ENCODE assay signal across 24 cellular contexts in genomic region chr18:5253910-5254309, GRCh38. TPM values are rescaled to one million over a fixed set of nuclear protein-coding genes. Genes with fewer than 3 reads are reported as not detected.
"Had no signal": no experiment of that assay in that cellular context is flagged by ENCODE, and none has a peak within 500 bp of the region (broad histone marks: within the 10 kb centered on the region; RNA-seq: fewer than 3 reads in every experiment).

No MANE protein-coding gene starts in this region.

- ATAC-seq: activated CD8-positive, alpha-beta memory T cell treated with anti-CD3 and anti-CD28 coated beads, Interleukin-2, amount 10 ng/mL, durations not matched to agents 7 days and 5 days; activated naive CD8-positive, alpha-beta T cell treated with anti-CD3 and anti-CD28 coated beads, Interleukin-2, amount 50 U/mL, for 24 hours; gastrocnemius medialis; heart right ventricle; left lung had no signal

- H3K36me3 ChIP-seq: cardiac muscle cell, gastrocnemius medialis, heart right ventricle, left lung, ovary, stomach had no signal

- H3K9me3 ChIP-seq: gastrocnemius medialis, heart right ventricle, left lung, ovary, stomach, testis had no signal

- H3K27me3 ChIP-seq: cardiac muscle cell, gastrocnemius medialis, left lung, ovary, stomach, testis had no signal

- H3K4me3 ChIP-seq: cardiac muscle cell, gastrocnemius medialis, heart right ventricle, left lung, ovary, stomach, testis had no signal

- H3K4me1 ChIP-seq: gastrocnemius medialis, heart right ventricle, left lung, stomach, testis had no signal

- DNase-seq: activated CD4-positive, alpha-beta memory T cell treated with anti-CD3 and anti-CD28 coated beads for 36 hours; activated CD8-positive, alpha-beta memory T cell treated with anti-CD3 and anti-CD28 coated beads, Interleukin-2, amount 10 ng/mL, durations not matched to agents 7 days and 5 days; activated naive CD4-positive, alpha-beta T cell treated with anti-CD3 and anti-CD28 coated beads for 36 hours; activated naive CD8-positive, alpha-beta T cell treated with anti-CD3 and anti-CD28 coated beads, Interleukin-2, amount 50 U/mL, for 24 hours; activated T-cell treated with anti-CD3 and anti-CD28 coated beads, Interleukin-2, amount 50 U/mL, for 1 hour; effector CD4-positive, alpha-beta T cell; gastrocnemius medialis; heart right ventricle; islet precursor cell; left lung; naive B cell; ovary; stimulated activated CD4-positive, alpha-beta T cell treated with anti-CD3 and anti-CD28 coated beads, Interleukin-12 subunit alpha, Interleukin-12 subunit beta, amount 100 ng/mL, for 4 hours; stimulated activated CD4-positive, alpha-beta T cell treated with anti-CD3 and anti-CD28 coated beads, Interleukin-2, amount 100 ng/mL, for 24 hours; stomach; T-helper 1 cell; testis had no signal

- H3K27ac ChIP-seq: cardiac muscle cell, gastrocnemius medialis, heart right ventricle, left lung, ovary, stomach, testis, VCaP had no signal

RNA-seq across cellular contexts. Expression of gene AKAIN1, which starts 56.9 kb away (rescaled TPM):
- total RNA-seq: activated CD4-positive, alpha-beta memory T cell treated with anti-CD3 and anti-CD28 coated beads for 36 hours; activated CD8-positive, alpha-beta memory T cell treated with anti-CD3 and anti-CD28 coated beads, Interleukin-2, amount 10 ng/mL, durations not matched to agents 7 days and 5 days; activated naive CD4-positive, alpha-beta T cell treated with anti-CD3 and anti-CD28 coated beads for 36 hours; activated T-helper 2 cell treated with anti-CD3 and anti-CD28 coated beads, Interferon-gamma antibody, Interleukin-2, Interleukin-4, amounts not matched to agents 10 μg/mL and 5 μg/mL and 100 μg/mL, durations not matched to agents 14 hours and 24 hours and 36 hours; astrocyte; cardiac muscle cell; fibroblast of lung; gastrocnemius medialis; heart right ventricle; left lung; mononuclear cell; ovary; stomach; testis; ureter had no signal
